8 cellular contexts compared by ENCODE assay signal in genomic region chr3:188400494-188401243, GRCh38.
A peak's percentile ranks its signal among the peaks of the same experiment; 100 is the strongest.
DNase-seq lines count a peak whose midpoint lies in the region; ATAC-seq and TF ChIP-seq lines count a peak whose summit lies in the region.

No MANE protein-coding gene starts in this region.

- peaks cover 82% of the 10 kb centered on the region for H3K79me2 ChIP-seq in SK-N-SH (ENCODE audit: insufficient read depth)

- intact Hi-C loops in activated CD4-positive, alpha-beta T cell treated with anti-CD3 and anti-CD28 coated beads for 36 hours (cut with DNase I, micrococcal nuclease) = loop anchor here (2.0 to 10.0 kb wide), 6 partner anchors 63 to 656 kb away; partner anchors contain the start of gene BCL6 (in 1 of the 2)
- intact Hi-C loops in thyroid gland (cut with DNase I) = no loop called here

- TF ChIP-seq CTCF in SK-N-SH (IDR thresholded peaks at IDR 0.05) (no peak), thyroid gland (IDR thresholded peaks at IDR 0.05) (no peak)

- no peaks in the 10 kb centered on the region for H3K27me3 ChIP-seq in SK-N-SH (ENCODE audit: insufficient read depth)
- no peaks in the 10 kb centered on the region for H3K27me3 ChIP-seq in thyroid gland

- TF ChIP-seq EP300 in SK-N-SH (IDR thresholded peaks at IDR 0.05; ENCODE audit: borderline replicate concordance in 1 of 2, low read depth in 1 of 2, low read length in 1 of 2) = no peak

- H3K4me2 ChIP-seq in SK-N-SH = no peak overlapping the region

- TF ChIP-seq POLR2A in thyroid gland (IDR thresholded peaks at IDR 0.05) = no peak

- H3K36me3 ChIP-seq in SK-N-SH (replicated peaks in 1 of 2; ENCODE audit: control insufficient read depth in 1 of 2, insufficient read depth in 2 of 2, low read length in 1 of 2) (no peaks in the 10 kb centered on the region), thyroid gland (no peaks in the 10 kb centered on the region)

- H2AFZ ChIP-seq in SK-N-SH (ENCODE audit: low read depth) = no peak overlapping the region

- H3K4me3 Mint-ChIP-seq in activated CD4-positive, alpha-beta T cell treated with anti-CD3 and anti-CD28 coated beads for 36 hours = no peak overlapping the region

- no peak overlapping the region for H3K27ac ChIP-seq in SK-N-SH (ENCODE audit: low read depth in 2 of 2, low read length in 1 of 2)
- H3K27ac ChIP-seq in thyroid gland = no peak overlapping the region

- peaks cover 0 to 9% of the 10 kb centered on the region in 2 experiments; a peak in 1 of 4 replicates for H3K4me1 ChIP-seq in SK-N-SH (ENCODE audit: control insufficient read depth in 1 of 2, insufficient read depth in 2 of 2, low read depth in 1 of 2, low read length in 1 of 2)
- peaks cover 0 to 3% of the 10 kb centered on the region in 2 donors for H3K4me1 ChIP-seq in thyroid gland

- peak; percentile 85 for ATAC-seq in activated CD4-positive, alpha-beta T cell treated with anti-CD3 and anti-CD28 coated beads for 36 hours
- ATAC-seq in HG02759 (IDR thresholded peaks at IDR 0.05; ENCODE audit: unreplicated experiment) = peak; percentile 93

- H3K27ac Mint-ChIP-seq in activated CD4-positive, alpha-beta T cell treated with anti-CD3 and anti-CD28 coated beads for 36 hours = peak overlapping the region; percentile 26

- H3K4me3 ChIP-seq in SK-N-SH (ENCODE audit: low read depth in 2 of 2, low read length in 1 of 2) = no peak overlapping the region
- no peak overlapping the region for H3K4me3 ChIP-seq in thyroid gland (replicated peaks in 1 of 3)

- peak; percentile 46 for DNase-seq in activated CD4-positive, alpha-beta T cell treated with anti-CD3 and anti-CD28 coated beads for 36 hours
- no peak for DNase-seq in activated CD4-positive, alpha-beta T cell treated with anti-CD3 and anti-CD28 coated beads for 1 hour
- DNase-seq in NOMO-1 treated with dmso at 0.1 percent for 144 hours (lab: John Stamatoyannopoulos, UW; ENCODE audit: unreplicated experiment) = peak; percentile 55
- peak; percentile 9 for DNase-seq in putamen (ENCODE audit: low spot score)
- no peak for DNase-seq in NCI-H1048 (lab: John Stamatoyannopoulos, UW)
- DNase-seq in SK-N-SH = no peak
- DNase-seq in thyroid gland = no peak

- no peaks in the 10 kb centered on the region for H4K20me1 ChIP-seq in SK-N-SH (ENCODE audit: insufficient read depth)

- 65% methylated on average over 2 of the region's 2 CpGs for WGBS in SK-N-SH (ENCODE audit: low lambda C conversion rate)
- 54 to 86% methylated on average over 2 of the region's 2 CpGs for WGBS in thyroid gland, 2 donors

- no peak for TF ChIP-seq RAD21 in SK-N-SH (IDR thresholded peaks at IDR 0.05; ENCODE audit: low read length)

- H3K9me3 ChIP-seq in SK-N-SH (0 out of 2 replicates have a peak, but pooled peaks cover 4% of the 10 kb centered on the region), thyroid gland (no peaks in the 10 kb centered on the region)

- POLR2A ChIA-PET in activated CD4-positive, alpha-beta T cell treated with anti-CD3 and anti-CD28 coated beads for 36 hours (lab: Charles Lee) = interaction anchor here (0.6 to 1.5 kb wide), 3 partner anchors 11 to 1462 kb away, joined by 3 to 4 read pairs (median 3); no protein-coding TSS in a partner anchor
- POLR2A ChIA-PET in SK-N-SH (lab: Yijun Ruan, JAX) = no interaction called here

- CTCF ChIA-PET in activated CD4-positive, alpha-beta T cell treated with anti-CD3 and anti-CD28 coated beads for 36 hours (lab: Charles Lee) = interaction anchor here (0.5 to 1.6 kb wide), 4 partner anchors 9 to 659 kb away, joined by 3 to 7 read pairs (median 4); no protein-coding TSS in a partner anchor
- CTCF ChIA-PET in SK-N-SH (lab: Yijun Ruan, JAX) = no interaction called here

- no peaks in the 10 kb centered on the region for H3F3A ChIP-seq in SK-N-SH (replicated peaks; ENCODE audit: insufficient read depth)

- peaks cover 2% of the 10 kb centered on the region for H3K36me3 Mint-ChIP-seq in activated CD4-positive, alpha-beta T cell treated with anti-CD3 and anti-CD28 coated beads for 36 hours (ENCODE audit: low read depth)

- H3K9me3 Mint-ChIP-seq in activated CD4-positive, alpha-beta T cell treated with anti-CD3 and anti-CD28 coated beads for 36 hours (ENCODE audit: low read depth) = peaks cover 2% of the 10 kb centered on the region

- H3K4me1 Mint-ChIP-seq in activated CD4-positive, alpha-beta T cell treated with anti-CD3 and anti-CD28 coated beads for 36 hours = peaks cover 69% of the 10 kb centered on the region

- H3K27me3 Mint-ChIP-seq in activated CD4-positive, alpha-beta T cell treated with anti-CD3 and anti-CD28 coated beads for 36 hours = no peaks in the 10 kb centered on the region

- H3K9ac ChIP-seq in SK-N-SH = no peak overlapping the region

- no peaks in the 10 kb centered on the region for H3K9me2 ChIP-seq in SK-N-SH

TF ChIP-seq in SK-N-SH, 30 proteins besides CTCF, POLR2A, EP300 and RAD21:
- TF ChIP-seq USF1 (IDR thresholded peaks at IDR 0.05; ENCODE audit: borderline replicate concordance, low read depth) (no peak), PBX3 (IDR thresholded peaks at IDR 0.05) (no peak), YY1 (IDR thresholded peaks at IDR 0.05; ENCODE audit: low read depth) (no peak), NFIC (IDR thresholded peaks at IDR 0.05; ENCODE audit: borderline replicate concordance) (no peak), RXRA (IDR thresholded peaks at IDR 0.05; ENCODE audit: borderline replicate concordance, low read depth) (no peak), SIN3A (IDR thresholded peaks at IDR 0.05; ENCODE audit: borderline replicate concordance, low read depth, low read length) (no peak), TEAD4 (IDR thresholded peaks at IDR 0.05; ENCODE audit: borderline replicate concordance, insufficient read depth) (no peak), FOXM1 (IDR thresholded peaks at IDR 0.05; ENCODE audit: low read depth) (no peak), GATA2 (CRISPR knock-in tag; IDR thresholded peaks at IDR 0.05) (no peak), ZBTB33 (IDR thresholded peaks at IDR 0.05; ENCODE audit: borderline replicate concordance, low read depth) (no peak), POLR2AphosphoS5 (IDR thresholded peaks at IDR 0.05; ENCODE audit: low read depth, low read length) (no peak)
- TF ChIP-seq, protein P1, sequence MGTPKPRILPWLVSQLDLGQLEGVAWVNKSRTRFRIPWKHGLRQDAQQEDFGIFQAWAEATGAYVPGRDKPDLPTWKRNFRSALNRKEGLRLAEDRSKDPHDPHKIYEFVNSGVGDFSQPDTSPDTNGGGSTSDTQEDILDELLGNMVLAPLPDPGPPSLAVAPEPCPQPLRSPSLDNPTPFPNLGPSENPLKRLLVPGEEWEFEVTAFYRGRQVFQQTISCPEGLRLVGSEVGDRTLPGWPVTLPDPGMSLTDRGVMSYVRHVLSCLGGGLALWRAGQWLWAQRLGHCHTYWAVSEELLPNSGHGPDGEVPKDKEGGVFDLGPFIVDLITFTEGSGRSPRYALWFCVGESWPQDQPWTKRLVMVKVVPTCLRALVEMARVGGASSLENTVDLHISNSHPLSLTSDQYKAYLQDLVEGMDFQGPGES (IDR thresholded peaks at IDR 0.05; ENCODE audit: low read depth, low read length) = no peak

Comparison
In these comparisons a context has a peak if more than half of its experiments do, and no peak if none do; other contexts are left out.
1. DNase-seq: peak in activated CD4-positive, alpha-beta T cell treated with anti-CD3 and anti-CD28 coated beads for 36 hours (single experiment), NOMO-1 treated with dmso at 0.1 percent for 144 hours (single experiment) and putamen (single experiment); none in activated CD4-positive, alpha-beta T cell treated with anti-CD3 and anti-CD28 coated beads for 1 hour (single experiment), NCI-H1048 (single experiment), SK-N-SH (single experiment) and thyroid gland (0 of 2).